19 cellular contexts compared by ENCODE assay signal in genomic region chr17:31078290-31078689, GRCh38. TPM values are rescaled to one million over a fixed set of nuclear protein-coding genes. Genes with fewer than 3 reads are reported as not detected.
A peak's percentile ranks its signal among the peaks of the same experiment; 100 is the strongest.
DNase-seq lines count a peak whose midpoint lies in the region; ATAC-seq and TF ChIP-seq lines count a peak whose summit lies in the region.
"Had no signal": no experiment of that assay in that cellular context is flagged by ENCODE, and none has a peak within 500 bp of the region (broad histone marks: within the 10 kb centered on the region; RNA-seq: fewer than 3 reads in every experiment).

No MANE protein-coding gene starts in this region.

- H4K20me1 ChIP-seq in PC-3 (ENCODE audit: low read length) = no peaks in the 10 kb centered on the region

- no peaks in the 10 kb centered on the region for H3K79me2 ChIP-seq in PC-3 (ENCODE audit: low read length)

- H3K27ac ChIP-seq in PC-3 (ENCODE audit: low read length) (no peak overlapping the region), brain microvascular endothelial cell (no peak overlapping the region)
- H3K27ac ChIP-seq: 22Rv1 had no signal

- intact Hi-C loops in PC-3 (cut with micrococcal nuclease) = no loop called here

- no peaks in the 10 kb centered on the region for H3K9me3 ChIP-seq in PC-3 (ENCODE audit: low read length)
- H3K9me3 ChIP-seq: SK-N-SH had no signal

- in situ Hi-C loops in brain microvascular endothelial cell (cut with HindIII; ENCODE audit: low pct_ligation_motif_present, low sequenced_read_pairs) = no loop called here

- 0 out of 2 replicates have a peak, but pooled peaks have one; percentile 29 for ATAC-seq in PC-3
- ATAC-seq: Panc1 had no signal

- no peaks in the 10 kb centered on the region for H3F3A ChIP-seq in PC-3 (ENCODE audit: low read length, unreplicated experiment)

- no peak overlapping the region for H3K4me2 ChIP-seq in PC-3 (ENCODE audit: low read length)
- H3K4me2 ChIP-seq: SK-N-SH had no signal

- H3K27me3 ChIP-seq in PC-3 (ENCODE audit: low read length) (no peaks in the 10 kb centered on the region), brain microvascular endothelial cell (replicated peaks) (no peaks in the 10 kb centered on the region)

- H3K4me3 ChIP-seq in PC-3 (ENCODE audit: low read length) (no peak overlapping the region), brain microvascular endothelial cell (ENCODE audit: low read depth, low read length) (no peak overlapping the region)

- no peaks in the 10 kb centered on the region for H3K9me2 ChIP-seq in PC-3 (replicated peaks; ENCODE audit: low read length)
- H3K9me2 ChIP-seq: SK-N-SH had no signal

- DNase-seq in DMS53 (lab: John Stamatoyannopoulos, UW) = peak; percentile 9
- no peak for DNase-seq in DMS53 treated with DMSO at 0.1 percent for 48 hours (lab: John Stamatoyannopoulos, UW; ENCODE audit: unreplicated experiment)
- DNase-seq in PC-3 = peak; percentile 35
- DNase-seq in cerebellum (ENCODE audit: low spot score) = peak; percentile 50
- DNase-seq in myocyte (ENCODE audit: low read depth) = peak; percentile 15
- no peak for DNase-seq in central memory CD4-positive, alpha-beta T cell
- no peak for DNase-seq in NCI-H2196 treated with DMSO at 0.1 percent for 48 hours (lab: John Stamatoyannopoulos, UW; ENCODE audit: unreplicated experiment)
- DNase-seq in brain microvascular endothelial cell = no peak
- DNase-seq: Calu3; CD4-positive, alpha-beta memory T cell; DMS79; HCEC 1CT; NCI-H1930; NCI-H2171; NCI-H82; SHP77; SK-N-SH had no signal

- CTCF ChIA-PET in PC-3 (lab: Charles Lee) = no interaction called here

- H2AFZ ChIP-seq in PC-3 (ENCODE audit: low read length) = no peak overlapping the region

- no peak overlapping the region for H3K9ac ChIP-seq in PC-3 (ENCODE audit: low read length)
- H3K9ac ChIP-seq: SK-N-SH had no signal

- POLR2A ChIA-PET in PC-3 (lab: Charles Lee; ENCODE audit: unreplicated experiment) = no interaction called here

- no TSS peak for BruUV-seq in PC-3 (replicated peaks; lab: Mats Ljungman, UMichigan)

- H3K4me1 ChIP-seq in PC-3 (ENCODE audit: insufficient read depth, low read length) = no peaks in the 10 kb centered on the region; the same call in 1 of the 2 replicates

- TF ChIP-seq CTCF in PC-3 (conservative IDR thresholded peaks at IDR 0.05; ENCODE audit: low read depth, low read length) = no peak
- TF ChIP-seq CTCF in brain microvascular endothelial cell (IDR thresholded peaks at IDR 0.05; ENCODE audit: low read depth, low read length, missing control alignments) = no peak

- no peaks in the 10 kb centered on the region for H3K36me3 ChIP-seq in PC-3 (ENCODE audit: low read depth, low read length)
- no peaks in the 10 kb centered on the region for H3K36me3 ChIP-seq in brain microvascular endothelial cell (replicated peaks)

RNA-seq across cellular contexts. Expression of gene NF1, which starts 16.5 kb away (rescaled TPM):
- total RNA-seq in PC-3 (2014; rRNA removed) (16.4 and 27.4 TPM in 2 replicates), cerebellum (176 TPM), myocyte (31.8 and 42.9 TPM in 2 replicates)
- 11.2 TPM for polyA plus RNA-seq in myocyte (2012)

Comparison
In these comparisons a context has a peak if more than half of its experiments do, and no peak if none do; other contexts are left out.
1. DNase-seq: peak in DMS53 (single experiment), PC-3 (single experiment), cerebellum (single experiment) and myocyte (single experiment); none in DMS53 treated with DMSO at 0.1 percent for 48 hours (single experiment), central memory CD4-positive, alpha-beta T cell (single experiment), NCI-H2196 treated with DMSO at 0.1 percent for 48 hours (single experiment) and brain microvascular endothelial cell (single experiment).